In the genomic region with DNA sequence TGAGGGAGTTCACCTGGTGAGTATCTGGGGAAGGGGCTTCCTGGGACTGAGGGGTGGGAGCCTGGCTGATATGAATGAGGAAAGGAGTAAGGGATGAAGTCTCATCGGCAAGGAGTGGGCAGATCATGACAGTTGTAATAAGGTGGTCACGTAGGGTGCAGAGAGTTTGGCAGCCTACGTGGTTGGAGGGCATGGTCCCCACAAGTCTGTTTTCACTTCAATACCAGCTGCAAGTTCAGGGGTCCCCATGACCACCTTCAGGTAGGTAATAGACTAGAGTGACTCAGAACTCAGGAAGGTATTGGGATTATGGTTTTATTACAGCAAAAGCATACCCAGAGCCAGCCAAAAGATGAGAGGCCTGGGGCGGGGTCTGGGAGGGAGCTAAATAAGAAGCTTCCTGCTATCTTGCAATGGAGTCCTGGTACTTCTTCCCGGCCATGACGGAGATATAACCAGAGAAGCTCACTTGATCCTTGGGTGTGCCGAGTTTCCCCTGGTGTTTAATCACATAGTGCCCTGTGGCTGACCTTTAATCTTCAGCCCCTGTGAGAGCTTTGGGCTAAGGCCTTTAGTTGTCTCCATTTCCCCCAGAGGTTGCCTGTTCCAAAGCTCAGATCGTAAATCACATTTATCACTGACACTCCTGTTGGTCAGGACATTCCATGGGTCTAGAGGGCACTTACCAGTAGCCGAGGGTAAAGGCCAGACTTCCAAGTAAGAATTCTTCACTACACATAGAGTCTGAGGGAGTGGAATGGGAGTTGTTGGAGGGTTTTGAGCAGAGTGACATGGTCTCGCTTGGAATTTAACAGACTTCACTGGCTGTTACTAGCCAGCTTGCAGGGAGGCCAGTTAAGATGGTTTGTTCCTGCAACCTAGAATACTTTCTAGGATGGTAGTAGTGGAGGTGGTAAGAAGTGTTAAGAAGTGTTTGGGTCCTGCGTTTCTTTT, we compare ENCODE assay signal across 8 cellular contexts. TPM values are rescaled to one million over a fixed set of nuclear protein-coding genes. Genes with fewer than 3 reads are reported as not detected.
A peak's percentile ranks its signal among the peaks of the same experiment; 100 is the strongest.
DNase-seq lines count a peak whose midpoint lies in the region; ATAC-seq and TF ChIP-seq lines count a peak whose summit lies in the region.

No MANE protein-coding gene starts in this region.

- no peak for TF ChIP-seq CTCF in Panc1 (IDR thresholded peaks at IDR 0.05)

- peak; percentile 67 for ATAC-seq in Panc1
- ATAC-seq in sciatic nerve, result peak; percentile 58
- ATAC-seq in HG02571 (IDR thresholded peaks at IDR 0.05; ENCODE audit: unreplicated experiment), result no peak
- no peak for ATAC-seq in GM19463 (IDR thresholded peaks at IDR 0.05; ENCODE audit: unreplicated experiment)

- BruUV-seq in Panc1 (replicated peaks; lab: Mats Ljungman, UMichigan), result no TSS peak

- H3K27me3 ChIP-seq in Panc1 (ENCODE audit: control insufficient read depth, insufficient read depth, low read length), result no peaks in the 10 kb centered on the region

- in situ Hi-C loops in Panc1 (cut with HindIII; ENCODE audit: low pct_unique_long_range_greater_than_20kb, low sequenced_read_pairs), result no loop called here

- DNase-seq in NCI-H2196 (lab: John Stamatoyannopoulos, UW; ENCODE audit: unreplicated experiment) (peak; percentile 21), NCI-H2196 treated with DMSO at 0.1 percent for 48 hours (lab: John Stamatoyannopoulos, UW; ENCODE audit: unreplicated experiment) (no peak), Panc1 (ENCODE audit: low read depth, low spot score) (peak; percentile 57), erythroblast (lab: John Stamatoyannopoulos, UW) (peak in 1 of 2 experiments; percentile 53), sciatic nerve (ENCODE audit: low spot score) (no peak), H4 (ENCODE audit: low spot score) (no peak)

- TF ChIP-seq POLR2A in erythroblast (IDR thresholded peaks at IDR 0.05; ENCODE audit: low read length), result peak; percentile 82

- H3K4me1 ChIP-seq in Panc1 (ENCODE audit: control insufficient read depth, insufficient read depth, low read length), result peaks cover 30% of the 10 kb centered on the region

- H3K36me3 ChIP-seq in Panc1 (ENCODE audit: control insufficient read depth, insufficient read depth, low read length), result peaks cover 10% of the 10 kb centered on the region; the same call in 1 of the 2 replicates

- H3K4me3 ChIP-seq in Panc1 (ENCODE audit: low read depth in 2 of 2, low read length in 2 of 2), result no peak overlapping the region

- intact Hi-C loops in Panc1 (cut with micrococcal nuclease; ENCODE audit: unreplicated experiment), result no loop called here
- intact Hi-C loops in sciatic nerve (cut with DNase I), result no loop called here

- CTCF ChIA-PET in Panc1 (lab: Charles Lee), result interaction anchor here (0.5 to 1.0 kb wide), 3 partner anchors 19 to 1415 kb away, joined by 3 to 10 read pairs (median 4); a partner anchor contains a TSS

- H3K27ac ChIP-seq in Panc1 (ENCODE audit: low read length), result peak overlapping the region; percentile 60

- no peaks in the 10 kb centered on the region for H3K9me3 ChIP-seq in Panc1 (ENCODE audit: control insufficient read depth, insufficient read depth, low read depth, low read length)

- POLR2A ChIA-PET in Panc1 (lab: Charles Lee), result interaction anchor here (0.6 kb wide), 2 partner anchors 33 to 225 kb away, joined by 3 read pairs; no protein-coding TSS in a partner anchor

RNA-seq across cellular contexts. Expression of a gene that starts 9.1 kb away (rescaled TPM):
- 184 TPM for total RNA-seq in Panc1 (2021; ENCODE audit: unreplicated experiment)
- 426 TPM for polyA plus RNA-seq in Panc1 (2012; ENCODE audit: insufficient read length)
- 102 TPM for total RNA-seq in sciatic nerve
- total RNA-seq in H4 (2014; rRNA removed; shearing (Covaris generic)), result 478 and 499 TPM in 2 replicates

RNA-seq across cellular contexts. Expression of a gene that starts 31.4 kb away (rescaled TPM):
- total RNA-seq in Panc1 (2021; ENCODE audit: unreplicated experiment), result not detected
- polyA plus RNA-seq in Panc1 (2012; ENCODE audit: insufficient read length), result not detected
- total RNA-seq in sciatic nerve, result not detected
- not detected in 2 replicates for total RNA-seq in H4 (2014; rRNA removed; shearing (Covaris generic))

RNA-seq across cellular contexts. Expression of a gene that starts 50.4 kb away (rescaled TPM):
- total RNA-seq in Panc1 (2021; ENCODE audit: unreplicated experiment), result 62.9 TPM
- 70.2 TPM for polyA plus RNA-seq in Panc1 (2012; ENCODE audit: insufficient read length)
- total RNA-seq in sciatic nerve, result 34.5 TPM
- total RNA-seq in H4 (2014; rRNA removed; shearing (Covaris generic)), result 60.1 and 63.7 TPM in 2 replicates

RNA-seq across cellular contexts. Expression of a gene that starts 57.1 kb away (rescaled TPM):
- total RNA-seq in Panc1 (2021; ENCODE audit: unreplicated experiment) (not detected), sciatic nerve (not detected)
- not detected for polyA plus RNA-seq in Panc1 (2012; ENCODE audit: insufficient read length)
- not detected in 2 replicates for total RNA-seq in H4 (2014; rRNA removed; shearing (Covaris generic))

RNA-seq across cellular contexts. Expression of a gene that starts 57.9 kb away (rescaled TPM):
- total RNA-seq in Panc1 (2021; ENCODE audit: unreplicated experiment), result 31.4 TPM
- 41.2 TPM for polyA plus RNA-seq in Panc1 (2012; ENCODE audit: insufficient read length)
- 51.6 TPM for total RNA-seq in sciatic nerve
- total RNA-seq in H4 (2014; rRNA removed; shearing (Covaris generic)), result 22.3 and 26.3 TPM in 2 replicates

Comparison
In these comparisons a context has a peak if more than half of its experiments do, and no peak if none do; other contexts are left out.
1. DNase-seq: peak in NCI-H2196 (single experiment) and Panc1 (single experiment); none in NCI-H2196 treated with DMSO at 0.1 percent for 48 hours (single experiment), sciatic nerve (single experiment) and H4 (single experiment).
2. ATAC-seq: peak in Panc1 (single experiment) and sciatic nerve (single experiment); none in HG02571 (single experiment) and GM19463 (single experiment).